In genomic region chr4:112231779-112232713, GRCh38 we compare ENCODE assay signal across 8 cellular contexts. TPM values are rescaled to one million over a fixed set of nuclear protein-coding genes. Genes with fewer than 3 reads are reported as not detected.
DNase-seq lines count a peak whose midpoint lies in the region; ATAC-seq and TF ChIP-seq lines count a peak whose summit lies in the region.

Gene AP1AR, plus strand, starts transcription at chr4:112231787. Its CDS starts 305 bp downstream, at chr4:112232092.

- H3K36me3 ChIP-seq in gastroesophageal sphincter (no peaks in the 10 kb centered on the region), suprapubic skin (no peaks in the 10 kb centered on the region)

- H3K27ac Mint-ChIP-seq in activated naive CD4-positive, alpha-beta T cell treated with anti-CD3 and anti-CD28 coated beads for 36 hours, result peak within 1 kb of the TSS; percentile 98

- TF ChIP-seq CTCF in LNCaP clone FGC (IDR thresholded peaks at IDR 0.05; ENCODE audit: control insufficient read depth, extremely low read depth, insufficient read depth), result peak; percentile 22; the same call in 1 of the 2 replicates
- TF ChIP-seq CTCF in gastroesophageal sphincter (IDR thresholded peaks at IDR 0.05), result peak in 3 of 4 experiments; percentile 38 to 46 (median 45)
- TF ChIP-seq CTCF in suprapubic skin (IDR thresholded peaks at IDR 0.05), result peak in 1 of 2 donors; percentile 40

- TF ChIP-seq EP300 in gastroesophageal sphincter (IDR thresholded peaks at IDR 0.05) (no peak), suprapubic skin (IDR thresholded peaks at IDR 0.05) (no peak)

- WGBS in gastroesophageal sphincter (ENCODE audit: low coverage in 1 of 2), 2 donors, result 0% methylated on average over 1 to 3 of the region's 70 CpGs
- 0% methylated on average over 9 of the region's 70 CpGs for whole genome bisulfite sequencing in suprapubic skin

- peak; percentile 76 for ATAC-seq in gastroesophageal sphincter

- DNase-seq in GM03348 (ENCODE audit: low spot score), result peak; percentile 93
- DNase-seq in H4 (ENCODE audit: low spot score), result peak; percentile 65
- no peak for DNase-seq in LNCaP clone FGC (ENCODE audit: low read depth)
- peak; percentile 84 for DNase-seq in SK-N-DZ (ENCODE audit: low spot score)
- DNase-seq in activated naive CD4-positive, alpha-beta T cell treated with anti-CD3 and anti-CD28 coated beads for 36 hours, result peak; percentile 80
- DNase-seq in occipital lobe (lab: John Stamatoyannopoulos, UW), result peak; percentile 76
- peak; percentile 92 to 93 for DNase-seq in suprapubic skin (ENCODE audit: low spot score in 2 of 2)

- H3K4me1 ChIP-seq in gastroesophageal sphincter (peaks cover 5 to 37% (median 6%) of the 10 kb centered on the region in 3 donors), suprapubic skin (peaks cover 38% of the 10 kb centered on the region)

- H3K4me3 Mint-ChIP-seq in activated naive CD4-positive, alpha-beta T cell treated with anti-CD3 and anti-CD28 coated beads for 36 hours, result peak within 1 kb of the TSS; percentile 90

- CTCF ChIA-PET in activated naive CD4-positive, alpha-beta T cell treated with anti-CD3 and anti-CD28 coated beads for 36 hours (lab: Charles Lee), result interaction anchor here (0.7 to 8.2 kb wide), 7 partner anchors 9 to 131 kb away, joined by 3 to 115 read pairs (median 4); partner anchors contain the start of gene TIFA

- no peaks in the 10 kb centered on the region for H3K36me3 Mint-ChIP-seq in activated naive CD4-positive, alpha-beta T cell treated with anti-CD3 and anti-CD28 coated beads for 36 hours (ENCODE audit: low read depth)

- H3K9me3 ChIP-seq in gastroesophageal sphincter (no peaks in the 10 kb centered on the region), suprapubic skin (no peaks in the 10 kb centered on the region)

- peak within 1 kb of the TSS; percentile 77 for H3K4me3 ChIP-seq in LNCaP clone FGC (ENCODE audit: low read depth, low read length)
- H3K4me3 ChIP-seq in gastroesophageal sphincter, result peak within 1 kb of the TSS; percentile 83 to 95
- peak within 1 kb of the TSS; percentile 81 for H3K4me3 ChIP-seq in suprapubic skin

- TF ChIP-seq POLR2A in gastroesophageal sphincter (IDR thresholded peaks at IDR 0.05) (peak; percentile 77 to 81), suprapubic skin (IDR thresholded peaks at IDR 0.05) (peak in 1 of 2 donors; percentile 77)

- H3K27me3 ChIP-seq in gastroesophageal sphincter, result no peaks in the 10 kb centered on the region
- H3K27me3 ChIP-seq in suprapubic skin, result no peaks in the 10 kb centered on the region

- H3K27me3 Mint-ChIP-seq in activated naive CD4-positive, alpha-beta T cell treated with anti-CD3 and anti-CD28 coated beads for 36 hours (ENCODE audit: low read depth), result peaks cover under 1% of the 10 kb centered on the region

- H3K27ac ChIP-seq in gastroesophageal sphincter, result peak within 1 kb of the TSS; percentile 82 to 99 (median 98)
- peak within 1 kb of the TSS; percentile 94 for H3K27ac ChIP-seq in suprapubic skin

- H3K9me3 Mint-ChIP-seq in activated naive CD4-positive, alpha-beta T cell treated with anti-CD3 and anti-CD28 coated beads for 36 hours, result no peaks in the 10 kb centered on the region

- intact Hi-C loops in activated naive CD4-positive, alpha-beta T cell treated with anti-CD3 and anti-CD28 coated beads for 36 hours (cut with micrococcal nuclease), result loop anchor here (1.0 to 10.0 kb wide), 15 partner anchors 18 to 587 kb away; partner anchors contain the start of genes FAM241A, LARP7 and TIFA

- peaks cover 32% of the 10 kb centered on the region for H3K4me1 Mint-ChIP-seq in activated naive CD4-positive, alpha-beta T cell treated with anti-CD3 and anti-CD28 coated beads for 36 hours (ENCODE audit: low read depth)

RNA-seq across cellular contexts. Expression of gene AP1AR, which starts in this region (rescaled TPM):
- 20.1 and 22.9 TPM in 2 replicates for total RNA-seq in H4 (2014; rRNA removed; shearing (Covaris generic))
- 32.9 and 35.0 TPM in 2 replicates for polyA plus RNA-seq in SK-N-DZ (2014; cell fraction: cytosol; rRNA removed)
- 27.6 and 42.1 TPM in 2 replicates for polyA plus RNA-seq in SK-N-DZ (2014; cell fraction: nucleus; rRNA removed)
- 10 to 100 TPM; 14.7 to 15.2 TPM for total RNA-seq in activated naive CD4-positive, alpha-beta T cell treated with anti-CD3 and anti-CD28 coated beads for 36 hours
- 10 to 100 TPM; 11.9 to 23.7 (median 16.0) TPM for total RNA-seq in gastroesophageal sphincter
- 127 TPM for total RNA-seq in occipital lobe
- total RNA-seq in suprapubic skin, result 10 to 100 TPM; 13.4 to 22.7 (median 15.6) TPM
